Comparison of ENCODE assay signal across 17 cellular contexts in genomic region chr10:127041561-127041960, GRCh38.
DNase-seq lines count a peak whose midpoint lies in the region; ATAC-seq and TF ChIP-seq lines count a peak whose summit lies in the region.
"Had no signal": no experiment of that assay in that cellular context is flagged by ENCODE, and none has a peak within 500 bp of the region (broad histone marks: within the 10 kb centered on the region; RNA-seq: fewer than 3 reads in every experiment).

No MANE protein-coding gene starts in this region.

- peak; percentile 88 for DNase-seq in AG09309 (ENCODE audit: low read depth)
- peak; percentile 93 for DNase-seq in HS-5 (ENCODE audit: low read depth)
- DNase-seq in cardiac fibroblast (ENCODE audit: low read depth in 2 of 2) = peak; percentile 82 to 89
- DNase-seq in left lobe of liver (ENCODE audit: low spot score) = peak; percentile 5
- no peak for DNase-seq in stimulated activated CD4-positive, alpha-beta T cell treated with anti-CD3 and anti-CD28 coated beads, Interleukin-2, amount 100 ng/mL, for 24 hours
- no peak for DNase-seq in NCI-H69 (lab: John Stamatoyannopoulos, UW)
- no peak for DNase-seq in NCI-H1417 (lab: John Stamatoyannopoulos, UW)
- DNase-seq in transverse colon = no peak
- DNase-seq: activated B cell treated with CpG ODN at 0.5 μM for 24 hours; activated naive CD8-positive, alpha-beta T cell treated with anti-CD3 and anti-CD28 coated beads for 36 hours; kidney glomerular epithelial cell; NCI-H2171 treated with DMSO at 0.1 percent for 48 hours; psoas muscle; stimulated activated CD4-positive, alpha-beta T cell treated with anti-CD3 and anti-CD28 coated beads, Interleukin-4, amount 100 ng/mL, for 1 hour; uterus had no signal

- no peak for TF ChIP-seq POLR2A in transverse colon (IDR thresholded peaks at IDR 0.05)

- TF ChIP-seq CTCF in AG09309 (IDR thresholded peaks at IDR 0.05; ENCODE audit: control insufficient read depth, insufficient read depth, low read depth, low read length, missing control alignments) (no peak), cardiac fibroblast (IDR thresholded peaks at IDR 0.05; ENCODE audit: low read depth, low read length) (no peak), transverse colon (IDR thresholded peaks at IDR 0.05) (no peak)

- no peak overlapping the region for H3K27ac ChIP-seq in transverse colon
- H3K27ac ChIP-seq: C4-2B, psoas muscle, uterus had no signal

- intact Hi-C loops in transverse colon (cut with DNase I; ENCODE audit: low total_unique reads) = no loop called here

- H3K27me3 ChIP-seq in transverse colon = no peaks in the 10 kb centered on the region
- H3K27me3 ChIP-seq: uterus had no signal

- no peaks in the 10 kb centered on the region for H3K4me1 ChIP-seq in transverse colon
- H3K4me1 ChIP-seq: psoas muscle, uterus had no signal

- no peak for TF ChIP-seq EP300 in transverse colon (IDR thresholded peaks at IDR 0.05; ENCODE audit: low read depth)

- ATAC-seq in left lobe of liver = no peak
- ATAC-seq: psoas muscle; stimulated activated effector memory CD8-positive, alpha-beta T cell treated with anti-CD3 and anti-CD28 coated beads, Interleukin-12 subunit alpha, Interleukin-12 subunit beta, amount 100 ng/mL, for 72 hours had no signal

- H3K4me3 ChIP-seq in AG09309 (ENCODE audit: control insufficient read depth, low read depth, low read length) (no peak overlapping the region), cardiac fibroblast (replicated peaks in 1 of 2; ENCODE audit: low read depth in 2 of 2, low read length in 2 of 2) (no peak overlapping the region), transverse colon (no peak overlapping the region)
- H3K4me3 ChIP-seq: psoas muscle, uterus had no signal

- in situ Hi-C loops in transverse colon (cut with MboI; ENCODE audit: low pct_ligation_motif_present in 1 of 4, low pct_unique_long_range_greater_than_20kb in 1 of 4, low sequenced_read_pairs in 3 of 4) = no loop called here

- WGBS in transverse colon (ENCODE audit: low coverage in 1 of 2), 2 donors = 81 to 85% methylated on average over 6 of the region's 6 CpGs

- no peaks in the 10 kb centered on the region for H3K9me3 ChIP-seq in transverse colon
- H3K9me3 ChIP-seq: psoas muscle, uterus had no signal

- H3K36me3 ChIP-seq in transverse colon = peaks cover 0 to 18% (median 3%) of the 10 kb centered on the region in 4 donors
- H3K36me3 ChIP-seq: uterus had no signal

Comparison
In these comparisons a context has a peak if more than half of its experiments do, and no peak if none do; other contexts are left out.
1. DNase-seq: peak in AG09309 (single experiment), HS-5 (single experiment), cardiac fibroblast (2 of 2) and left lobe of liver (single experiment); none in stimulated activated CD4-positive, alpha-beta T cell treated with anti-CD3 and anti-CD28 coated beads, Interleukin-2, amount 100 ng/mL, for 24 hours (0 of 2), NCI-H69 (single experiment), NCI-H1417 (0 of 3) and transverse colon (single experiment).